ENCODE assay signal across 18 cellular contexts in genomic region chr2:117308861-117309770, GRCh38.
"Had no signal": no experiment of that assay in that cellular context is flagged by ENCODE, and none has a peak within 500 bp of the region (broad histone marks: within the 10 kb centered on the region; RNA-seq: fewer than 3 reads in every experiment).

No MANE protein-coding gene starts in this region.

- H3K36me3 ChIP-seq: brain microvascular endothelial cell, esophagus muscularis mucosa, gastroesophageal sphincter, heart left ventricle, right atrium auricular region, uterus had no signal

- H3K4me3 ChIP-seq: esophagus muscularis mucosa, gastroesophageal sphincter, heart left ventricle, right atrium auricular region, uterus had no signal

- H3K4me1 ChIP-seq: esophagus muscularis mucosa, gastroesophageal sphincter, heart left ventricle, right atrium auricular region, uterus had no signal

- ATAC-seq: activated CD8-positive, alpha-beta T cell treated with anti-CD3 and anti-CD28 coated beads for 36 hours; activated naive CD8-positive, alpha-beta T cell treated with anti-CD3 and anti-CD28 coated beads, Interleukin-2, amount 50 U/mL, for 24 hours; gastroesophageal sphincter; heart left ventricle; left ventricle myocardium superior had no signal

- H3K27me3 ChIP-seq: brain microvascular endothelial cell, esophagus muscularis mucosa, gastroesophageal sphincter, heart left ventricle, right atrium auricular region, uterus had no signal

- H3K9me3 ChIP-seq: gastroesophageal sphincter, uterus had no signal

- DNase-seq: activated CD4-positive, alpha-beta T cell treated with anti-CD3 and anti-CD28 coated beads, Interleukin-2, amount 10 ng/mL, durations not matched to agents 24 days and 14 days; activated CD8-positive, alpha-beta T cell treated with anti-CD3 and anti-CD28 coated beads for 36 hours; activated naive CD4-positive, alpha-beta T cell treated with anti-CD3 and anti-CD28 coated beads for 36 hours; activated naive CD8-positive, alpha-beta T cell treated with anti-CD3 and anti-CD28 coated beads, Interleukin-2, amount 50 U/mL, for 24 hours; activated T-cell treated with anti-CD3 and anti-CD28 coated beads, Interleukin-2, amount 50 U/mL, for 1 hour; aorta; brain microvascular endothelial cell; cerebellar nuclear complex; cortex of kidney; effector CD4-positive, alpha-beta T cell; heart left ventricle; left ventricle myocardium superior; naive B cell; stimulated activated CD4-positive, alpha-beta T cell treated with anti-CD3 and anti-CD28 coated beads, Interleukin-2, amount 100 ng/mL, for 24 hours; uterus had no signal

- H3K27ac ChIP-seq: brain microvascular endothelial cell, esophagus muscularis mucosa, gastroesophageal sphincter, heart left ventricle, right atrium auricular region, uterus had no signal
